ENCODE assay signal across 11 cellular contexts in the genomic region with DNA sequence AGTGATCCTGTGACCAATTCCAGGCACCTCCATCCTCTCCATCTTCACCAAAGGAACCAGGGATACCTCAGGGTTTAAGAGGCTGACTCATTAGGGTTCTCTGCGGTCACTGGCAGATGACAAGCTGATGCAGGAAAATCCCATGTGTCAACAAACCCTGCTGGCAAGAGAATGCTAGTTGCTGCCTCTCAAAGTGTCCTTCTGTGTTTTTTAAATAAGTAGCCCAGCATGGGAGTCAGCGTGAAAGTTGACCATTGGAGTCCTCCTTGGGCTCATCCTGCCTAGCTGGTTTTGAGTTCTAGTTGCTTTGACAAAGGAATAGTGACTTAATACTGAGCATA.
DNase-seq lines count a peak whose midpoint lies in the region; ATAC-seq, FAIRE-seq and TF ChIP-seq lines count a peak whose summit lies in the region.
"Had no signal": no experiment of that assay in that cellular context is flagged by ENCODE, and none has a peak within 500 bp of the region (broad histone marks: within the 10 kb centered on the region; RNA-seq: fewer than 3 reads in every experiment).

No MANE protein-coding gene starts in this region.

- peak overlapping the region; percentile 59 to 69 for H3K27ac ChIP-seq in tibial artery

- no peak for ATAC-seq in HG03135 (IDR thresholded peaks at IDR 0.05; ENCODE audit: unreplicated experiment)
- no peak for ATAC-seq in stimulated activated naive CD8-positive, alpha-beta T cell treated with anti-CD3 and anti-CD28 coated beads, Interleukin-15, Interleukin-2, amounts not matched to agents 100 U/mL and 50 U/mL, for 24 hours
- ATAC-seq: activated CD4-positive, CD25-positive, alpha-beta regulatory T cell treated with anti-CD3 and anti-CD28 coated beads, Interleukin-2, amount 50 U/mL, for 24 hours; natural killer cell had no signal

- no peaks in the 10 kb centered on the region for H3K36me3 ChIP-seq in tibial artery

- TF ChIP-seq POLR2A in H54 (IDR thresholded peaks at IDR 0.05; ENCODE audit: low read depth, low read length) (no peak), GM12892 (IDR thresholded peaks at IDR 0.05; ENCODE audit: low read depth, low read length) (no peak)

- DNase-seq in H54 (ENCODE audit: insufficient read length, low spot score), result peak; percentile 74
- peak; percentile 21 for DNase-seq in T1000 (lab: John Stamatoyannopoulos, UW)
- DNase-seq in fibroblast of villous mesenchyme (ENCODE audit: low read depth), result peak; percentile 2
- DNase-seq in tibial artery, result no peak
- no peak for DNase-seq in GM12892 (ENCODE audit: insufficient read length)
- DNase-seq in stimulated activated naive CD8-positive, alpha-beta T cell treated with anti-CD3 and anti-CD28 coated beads, Interleukin-15, Interleukin-2, amounts not matched to agents 100 U/mL and 50 U/mL, for 24 hours, result no peak
- DNase-seq: central memory CD4-positive, alpha-beta T cell; natural killer cell; NCI-H345 had no signal

- FAIRE-seq in H54 (lab: Jason Lieb, UNC), result peak; percentile 50
- FAIRE-seq in GM12892 (lab: Jason Lieb, UNC), result no peak

- intact Hi-C loops in tibial artery (cut with DNase I; ENCODE audit: low total_unique reads), result no loop called here

- peaks cover 0 to 66% (median 45%) of the 10 kb centered on the region in 4 donors for H3K4me1 ChIP-seq in tibial artery

- H3K9me3 ChIP-seq in tibial artery, result no peaks in the 10 kb centered on the region

- no peaks in the 10 kb centered on the region for H3K27me3 ChIP-seq in tibial artery

- H3K4me3 ChIP-seq in fibroblast of villous mesenchyme (ENCODE audit: low read depth, low read length) (no peak overlapping the region), tibial artery (no peak overlapping the region)

- TF ChIP-seq CTCF in fibroblast of villous mesenchyme (IDR thresholded peaks at IDR 0.05; ENCODE audit: insufficient read depth, low read depth, low read length) (no peak), tibial artery (IDR thresholded peaks at IDR 0.05) (no peak)

Comparison
In these comparisons a context has a peak if more than half of its experiments do, and no peak if none do; other contexts are left out.
1. DNase-seq: peak in H54 (single experiment), T1000 (single experiment) and fibroblast of villous mesenchyme (single experiment); none in tibial artery (0 of 2), GM12892 (single experiment) and stimulated activated naive CD8-positive, alpha-beta T cell treated with anti-CD3 and anti-CD28 coated beads, Interleukin-15, Interleukin-2, amounts not matched to agents 100 U/mL and 50 U/mL, for 24 hours (single experiment).